Comparison of ENCODE assay signal across 13 cellular contexts in the genomic region with DNA sequence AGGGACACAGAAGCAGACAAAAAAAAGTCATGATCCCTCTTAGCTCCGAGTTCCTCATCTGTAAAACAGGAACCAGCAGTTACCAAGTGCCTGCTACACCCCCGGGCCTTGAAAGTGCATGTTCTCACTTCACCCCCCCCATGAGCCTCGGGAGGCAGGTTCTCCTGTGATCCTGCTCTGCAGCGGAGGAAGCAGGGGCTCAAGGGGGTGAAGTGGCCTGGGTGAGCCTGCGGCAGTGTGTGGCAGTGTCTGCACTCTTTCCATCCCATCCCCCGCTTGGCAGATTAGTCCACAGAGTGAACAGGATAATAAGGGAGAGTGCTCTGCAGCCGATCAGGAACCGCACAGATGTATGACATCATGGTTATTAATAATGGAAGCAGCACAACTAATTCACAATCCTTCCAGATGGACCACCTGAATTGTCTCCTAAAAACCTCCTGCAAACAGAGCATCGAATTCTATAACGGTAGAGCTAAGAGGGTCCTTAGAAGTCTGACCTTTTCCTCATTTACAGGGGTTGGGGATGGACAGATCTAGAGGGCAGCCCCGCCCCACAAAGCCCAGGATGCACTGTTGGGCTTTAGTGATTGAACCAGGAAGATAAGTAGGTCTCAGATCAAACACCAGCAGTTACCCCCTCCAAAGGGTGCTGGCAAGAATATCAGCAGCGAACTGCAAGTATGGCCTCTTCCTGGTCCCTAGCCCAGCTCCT.
DNase-seq lines count a peak whose midpoint lies in the region; TF ChIP-seq lines count a peak whose summit lies in the region.
"Had no signal": no experiment of that assay in that cellular context is flagged by ENCODE, and none has a peak within 500 bp of the region (broad histone marks: within the 10 kb centered on the region; RNA-seq: fewer than 3 reads in every experiment).

No MANE protein-coding gene starts in this region.

- CTCF ChIA-PET in A673 (lab: Charles Lee) = no interaction called here

- 83 to 85% methylated on average over 12 of the region's 12 CpGs for WGBS in tibial nerve, 2 donors

- intact Hi-C loops in A673 (cut with micrococcal nuclease; ENCODE audit: unreplicated experiment) = no loop called here
- intact Hi-C loops in dendritic cell treated with granulocyte-macrophage colony-stimulating factor and Interleukin-4, amounts not matched to agents 40 ng/mL and 50 ng/mL, for 4 days (cut with micrococcal nuclease) = no loop called here

- no peak for DNase-seq in A673 (ENCODE audit: low spot score)
- peak; percentile 74 for DNase-seq in NOMO-1 treated with DMSO at 0.1 percent for 48 hours (lab: John Stamatoyannopoulos, UW; ENCODE audit: unreplicated experiment)
- no peak for DNase-seq in coronary artery (ENCODE audit: low spot score)
- DNase-seq in DMS153 (lab: John Stamatoyannopoulos, UW) = no peak
- DNase-seq in tibial nerve (ENCODE audit: low spot score in 2 of 2) = no peak
- DNase-seq: activated CD4-positive, alpha-beta T cell treated with anti-CD3 and anti-CD28 coated beads, Interleukin-2, amount 50 U/mL, for 4 hours; Calu3; heart right ventricle; KG1; SHP77 had no signal

- peaks cover 4% of the 10 kb centered on the region for H3K27me3 Mint-ChIP-seq in dendritic cell treated with granulocyte-macrophage colony-stimulating factor and Interleukin-4, amounts not matched to agents 40 ng/mL and 50 ng/mL, for 4 days

- TF ChIP-seq POLR2A in tibial nerve (IDR thresholded peaks at IDR 0.05) = no peak

- H3K36me3 ChIP-seq in A673 (ENCODE audit: insufficient read depth, low read length, poor library complexity, severe bottlenecking) = no peaks in the 10 kb centered on the region
- H3K36me3 ChIP-seq in BLaER1 treated with 17β-estradiol and CSF1 and Interleukin-3, amounts not matched to agents 10 nM and 100 nM = 0 out of 22 replicates have a peak, but pooled peaks cover 0 to 5% (median 0%) of the 10 kb centered on the region in 11 experiments
- no peaks in the 10 kb centered on the region for H3K36me3 ChIP-seq in tibial nerve
- H3K36me3 ChIP-seq: heart right ventricle had no signal

- no peak overlapping the region for H3K4me3 ChIP-seq in A673 (ENCODE audit: low read depth, low read length, poor library complexity, severe bottlenecking)
- peak overlapping the region in 2 of 10 experiments; percentile 14 to 33; a peak in 2 of 20 replicates for H3K4me3 ChIP-seq in BLaER1 treated with 17β-estradiol and CSF1 and Interleukin-3, amounts not matched to agents 10 nM and 100 nM
- no peak overlapping the region for H3K4me3 ChIP-seq in coronary artery
- H3K4me3 ChIP-seq in tibial nerve = no peak overlapping the region
- H3K4me3 ChIP-seq: body of pancreas, heart right ventricle had no signal

- H3K27ac Mint-ChIP-seq in dendritic cell treated with granulocyte-macrophage colony-stimulating factor and Interleukin-4, amounts not matched to agents 40 ng/mL and 50 ng/mL, for 4 days = peak overlapping the region; percentile 81

- H3K4me3 Mint-ChIP-seq in dendritic cell treated with granulocyte-macrophage colony-stimulating factor and Interleukin-4, amounts not matched to agents 40 ng/mL and 50 ng/mL, for 4 days = peak overlapping the region; percentile 72

- H3K4me2 ChIP-seq in BLaER1 treated with 17β-estradiol and CSF1 and Interleukin-3, amounts not matched to agents 10 nM and 100 nM = peak overlapping the region; percentile 76 to 99 (median 97)

- peaks cover 0 to 73% (median 26%) of the 10 kb centered on the region in 11 experiments; a peak in 10 of 22 replicates for H4K20me1 ChIP-seq in BLaER1 treated with 17β-estradiol and CSF1 and Interleukin-3, amounts not matched to agents 10 nM and 100 nM

- H3K4me1 ChIP-seq in A673 (ENCODE audit: insufficient read depth, low read length, poor library complexity, severe bottlenecking) (peaks cover 32% of the 10 kb centered on the region), tibial nerve (peaks cover 0 to 30% (median 13%) of the 10 kb centered on the region in 4 donors)
- H3K4me1 ChIP-seq in BLaER1 treated with 17β-estradiol and CSF1 and Interleukin-3, amounts not matched to agents 10 nM and 100 nM = peaks cover 82 to 93% (median 91%) of the 10 kb centered on the region in 10 experiments

- H3K27ac ChIP-seq in A673 (ENCODE audit: low read depth, low read length, poor library complexity, severe bottlenecking) = peak overlapping the region; percentile 5
- H3K27ac ChIP-seq in BLaER1 treated with 17β-estradiol and CSF1 and Interleukin-3, amounts not matched to agents 10 nM and 100 nM = peak overlapping the region in 6 of 11 experiments; percentile 5 to 47 (median 26); a peak in 5 of 22 replicates
- no peak overlapping the region for H3K27ac ChIP-seq in coronary artery
- no peak overlapping the region for H3K27ac ChIP-seq in tibial nerve
- H3K27ac ChIP-seq: body of pancreas, heart right ventricle had no signal

- no peaks in the 10 kb centered on the region for H3K9me3 ChIP-seq in A673 (ENCODE audit: low read depth, low read length, poor library complexity, severe bottlenecking)
- no peaks in the 10 kb centered on the region for H3K9me3 ChIP-seq in BLaER1 treated with 17β-estradiol and CSF1 and Interleukin-3, amounts not matched to agents 10 nM and 100 nM (replicated peaks in 1 of 11)
- H3K9me3 ChIP-seq in tibial nerve = no peaks in the 10 kb centered on the region
- H3K9me3 ChIP-seq: body of pancreas, heart right ventricle had no signal

- no TSS peak for BruUV-seq in A673 (replicated peaks; lab: Mats Ljungman, UMichigan)

- peaks cover 82% of the 10 kb centered on the region for H3K4me1 Mint-ChIP-seq in dendritic cell treated with granulocyte-macrophage colony-stimulating factor and Interleukin-4, amounts not matched to agents 40 ng/mL and 50 ng/mL, for 4 days (ENCODE audit: low read depth)

- H3K27me3 ChIP-seq in A673 (replicated peaks; ENCODE audit: insufficient read depth, low read depth, low read length, poor library complexity) (no peaks in the 10 kb centered on the region), tibial nerve (no peaks in the 10 kb centered on the region)
- H3K27me3 ChIP-seq in BLaER1 treated with 17β-estradiol and CSF1 and Interleukin-3, amounts not matched to agents 10 nM and 100 nM = peaks cover 0 to 3% (median 0%) of the 10 kb centered on the region in 11 experiments; a peak in 1 of 22 replicates
- H3K27me3 ChIP-seq: body of pancreas had no signal

- TF ChIP-seq EP300 in tibial nerve (IDR thresholded peaks at IDR 0.05) = no peak

- peak overlapping the region in 6 of 11 experiments; percentile 7 to 50 (median 22); a peak in 7 of 22 replicates for H3K9ac ChIP-seq in BLaER1 treated with 17β-estradiol and CSF1 and Interleukin-3, amounts not matched to agents 10 nM and 100 nM

- POLR2A ChIA-PET in A673 (lab: Charles Lee; ENCODE audit: low non-redundant PET) = no interaction called here

- H3K36me3 Mint-ChIP-seq in dendritic cell treated with granulocyte-macrophage colony-stimulating factor and Interleukin-4, amounts not matched to agents 40 ng/mL and 50 ng/mL, for 4 days (ENCODE audit: low read depth) = peaks cover 22% of the 10 kb centered on the region

- TF ChIP-seq CTCF in A673 (conservative IDR thresholded peaks at IDR 0.05; ENCODE audit: low read depth, low read length) = no peak
- TF ChIP-seq CTCF in coronary artery (IDR thresholded peaks at IDR 0.05) = no peak
- TF ChIP-seq CTCF in tibial nerve (IDR thresholded peaks at IDR 0.05) = no peak

- H3K9me3 Mint-ChIP-seq in dendritic cell treated with granulocyte-macrophage colony-stimulating factor and Interleukin-4, amounts not matched to agents 40 ng/mL and 50 ng/mL, for 4 days = no peaks in the 10 kb centered on the region

Comparison
In these comparisons a context has a peak if more than half of its experiments do, and no peak if none do; other contexts are left out.
1. H3K27ac ChIP-seq: peak in A673 (single experiment) and BLaER1 treated with 17β-estradiol and CSF1 and Interleukin-3, amounts not matched to agents 10 nM and 100 nM (6 of 11); none in coronary artery (0 of 2) and tibial nerve (0 of 4).